ENCODE assay signal across 21 cellular contexts in the genomic region with DNA sequence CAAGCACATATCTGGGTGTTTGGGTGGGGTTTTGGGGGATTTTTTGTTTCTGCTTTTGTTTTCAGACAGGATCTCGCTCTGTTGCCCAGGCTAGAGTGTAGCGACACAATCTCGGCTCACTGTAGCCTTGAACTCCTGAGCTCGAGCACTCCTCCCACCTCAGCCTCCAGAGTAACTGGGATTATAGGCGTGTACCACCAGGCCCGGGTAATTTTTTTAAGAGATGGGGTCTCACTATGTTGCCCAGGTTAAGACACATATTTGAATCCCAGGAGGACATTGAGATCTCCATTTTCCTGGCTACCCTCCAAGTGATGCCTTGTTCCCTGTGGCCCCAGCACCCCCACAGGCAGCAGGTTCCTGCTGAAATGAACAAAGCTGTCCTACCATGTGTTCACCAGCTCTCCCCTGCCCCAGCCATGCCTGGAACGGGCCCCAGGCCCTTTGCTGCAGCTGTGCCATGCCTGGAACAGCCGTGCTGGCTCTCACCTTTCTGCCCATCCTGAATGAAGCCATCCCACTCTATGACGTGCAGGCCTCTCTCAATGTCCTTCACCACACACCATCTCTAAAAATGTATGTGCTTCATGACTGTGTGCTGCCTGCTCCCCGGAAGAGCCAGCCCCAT.
"Had no signal": no experiment of that assay in that cellular context is flagged by ENCODE, and none has a peak within 500 bp of the region (broad histone marks: within the 10 kb centered on the region; RNA-seq: fewer than 3 reads in every experiment).

No MANE protein-coding gene starts in this region.

- ATAC-seq: esophagus mucosa; gastrocnemius medialis; left cardiac atrium; lower lobe of right lung; pancreas; stimulated activated naive CD8-positive, alpha-beta T cell treated with anti-CD3 and anti-CD28 coated beads, Interleukin-15, Interleukin-2, amounts not matched to agents 100 U/mL and 50 U/mL, for 24 hours had no signal

- H3K4me3 ChIP-seq: gastrocnemius medialis, left ventricle myocardium inferior, lower lobe of right lung, pancreas, prostate gland, suprapubic skin, thyroid gland had no signal

- DNase-seq: effector memory CD4-positive, alpha-beta T cell; gastrocnemius medialis; left cardiac atrium; left ventricle myocardium inferior; lower lobe of right lung; mesendoderm; naive B cell; nucleus accumbens; small intestine; stimulated activated CD4-positive, alpha-beta T cell treated with anti-CD3 and anti-CD28 coated beads, Interleukin-2, amount 100 ng/mL, for 48 hours; stimulated activated naive CD8-positive, alpha-beta T cell treated with anti-CD3 and anti-CD28 coated beads, Interleukin-15, Interleukin-2, amounts not matched to agents 100 U/mL and 50 U/mL, for 24 hours; thyroid gland had no signal

- H3K36me3 ChIP-seq: gastrocnemius medialis, left ventricle myocardium inferior, lower lobe of right lung, pancreas, prostate gland, suprapubic skin, thyroid gland had no signal

- FAIRE-seq: endometrium, keratinocyte, pancreas, small intestine, urothelium cell line had no signal

- H3K27ac Mint-ChIP-seq: type B pancreatic cell had no signal

- H3K9me3 ChIP-seq: gastrocnemius medialis, left ventricle myocardium inferior, lower lobe of right lung, pancreas, prostate gland, suprapubic skin, thyroid gland had no signal

- H3K4me1 ChIP-seq: pancreas, thyroid gland had no signal

- H3K27me3 Mint-ChIP-seq: central memory CD8-positive, alpha-beta T cell; naive B cell; type B pancreatic cell had no signal

- H3K4me3 Mint-ChIP-seq: central memory CD8-positive, alpha-beta T cell; naive B cell; type B pancreatic cell had no signal

- H3K27ac ChIP-seq: gastrocnemius medialis, left ventricle myocardium inferior, lower lobe of right lung, pancreas, prostate gland, suprapubic skin, thyroid gland had no signal

- H3K27me3 ChIP-seq: gastrocnemius medialis, pancreas, suprapubic skin, thyroid gland had no signal
